ENCODE assay signal across 8 cellular contexts in genomic region chr20:5529331-5530142, GRCh38.
DNase-seq lines count a peak whose midpoint lies in the region; ATAC-seq, FAIRE-seq and TF ChIP-seq lines count a peak whose summit lies in the region.

No MANE protein-coding gene starts in this region.

- ATAC-seq in GM18907 (IDR thresholded peaks at IDR 0.05; ENCODE audit: unreplicated experiment) (peak; percentile 78), HG03159 (IDR thresholded peaks at IDR 0.05; ENCODE audit: unreplicated experiment) (peak; percentile 76)

- H3K4me1 ChIP-seq in kidney (ENCODE audit: control insufficient read depth in 1 of 2, insufficient read depth in 1 of 2, low read depth in 1 of 2, low read length in 2 of 2) = peaks cover 4 to 6% of the 10 kb centered on the region in 2 donors

- intact Hi-C loops in kidney (cut with DNase I) = loop anchor here (5.0 kb wide), 1 partner anchor 548 kb away; no protein-coding TSS in a partner anchor

- no peak overlapping the region for H3K9ac ChIP-seq in kidney (ENCODE audit: low read length in 2 of 2)

- FAIRE-seq in kidney (lab: Jason Lieb, UNC) = no peak

- CTCF ChIA-PET in AG04449 (lab: Yijun Ruan, JAX) = interaction anchor here (0.5 to 9.5 kb wide), 43 partner anchors 9 to 611 kb away, joined by 3 to 229 read pairs (median 5); no protein-coding TSS in a partner anchor

- POLR2A ChIA-PET in AG04449 (lab: Yijun Ruan, JAX) = no interaction called here

- in situ Hi-C loops in T47D (cut with HindIII; ENCODE audit: low pct_unique_long_range_greater_than_20kb, low sequenced_read_pairs) = no loop called here

- DNase-seq in AG04449 (ENCODE audit: low read depth, low spot score) (no peak), NCI-H2227 treated with DMSO at 0.1 percent for 48 hours (lab: John Stamatoyannopoulos, UW) (peak; percentile 84), T47D (ENCODE audit: low read depth in 1 of 2, low spot score in 1 of 2) (peak; percentile 49 to 86), kidney (peak; percentile 91)
- peak; percentile 50 to 79 for DNase-seq in stimulated activated CD4-positive, alpha-beta T cell treated with anti-CD3 and anti-CD28 coated beads, Interleukin-15, amount 100 ng/mL, for 1 hour (ENCODE audit: low read depth in 1 of 2, low spot score in 1 of 2)

- TF ChIP-seq CTCF in AG04449 (IDR thresholded peaks at IDR 0.05; ENCODE audit: insufficient read depth, low read length, missing control alignments) (peak; percentile 96), WI38 (IDR thresholded peaks at IDR 0.05; ENCODE audit: low read depth, low read length) (peak; percentile 95), kidney (IDR thresholded peaks at IDR 0.05; ENCODE audit: borderline replicate concordance, extremely low read depth, insufficient read depth) (peak; percentile 74)

- H3K27ac ChIP-seq in kidney (ENCODE audit: low read depth in 2 of 2, low read length in 2 of 2) = no peak overlapping the region

- H3K9me3 ChIP-seq in kidney (ENCODE audit: control insufficient read depth in 1 of 2, low read length in 2 of 2) = no peaks in the 10 kb centered on the region

- no peaks in the 10 kb centered on the region for H3K36me3 ChIP-seq in kidney (ENCODE audit: control insufficient read depth in 1 of 2, insufficient read depth in 2 of 2, low read length in 2 of 2)

- no peak overlapping the region for H3K4me3 ChIP-seq in AG04449 (ENCODE audit: low read depth, low read length)
- H3K4me3 ChIP-seq in WI38 (ENCODE audit: low read depth, low read length) = no peak overlapping the region
- H3K4me3 ChIP-seq in kidney (ENCODE audit: low read length in 2 of 2) = peak overlapping the region in 1 of 2 donors; percentile 31
